In genomic region chr16:9503251-9503986, GRCh38 we compare ENCODE assay signal across 31 cellular contexts.
"Had no signal": no experiment of that assay in that cellular context is flagged by ENCODE, and none has a peak within 500 bp of the region (broad histone marks: within the 10 kb centered on the region; RNA-seq: fewer than 3 reads in every experiment).

No MANE protein-coding gene starts in this region.

- H3K4me1 Mint-ChIP-seq: activated CD4-positive, alpha-beta T cell treated with anti-CD3 and anti-CD28 coated beads, Interleukin-2, amount 10 ng/mL, durations not matched to agents 24 days and 14 days; activated naive CD8-positive, alpha-beta T cell treated with anti-CD3 and anti-CD28 coated beads for 36 hours; naive thymus-derived CD8-positive, alpha-beta T cell had no signal

- H3K4me1 ChIP-seq: adrenal gland, upper lobe of right lung had no signal

- H3K27me3 Mint-ChIP-seq: activated CD4-positive, alpha-beta memory T cell treated with anti-CD3 and anti-CD28 coated beads for 36 hours; activated CD4-positive, alpha-beta T cell treated with anti-CD3 and anti-CD28 coated beads, Interleukin-2, amount 10 ng/mL, durations not matched to agents 24 days and 14 days; stimulated activated naive CD8-positive, alpha-beta T cell treated with anti-CD3 and anti-CD28 coated beads, Interleukin-15, Interleukin-2, amounts not matched to agents 100 ng/mL and 50 ng/mL, for 24 hours had no signal

- H3K4me3 Mint-ChIP-seq: activated CD4-positive, alpha-beta memory T cell treated with anti-CD3 and anti-CD28 coated beads for 36 hours; activated CD4-positive, alpha-beta T cell treated with anti-CD3 and anti-CD28 coated beads, Interleukin-2, amount 10 ng/mL, durations not matched to agents 24 days and 14 days; activated naive CD4-positive, alpha-beta T cell treated with anti-CD3 and anti-CD28 coated beads for 36 hours; activated naive CD8-positive, alpha-beta T cell treated with anti-CD3 and anti-CD28 coated beads for 36 hours; activated T-helper 1 cell treated with anti-CD3 and anti-CD28 coated beads, Interleukin-12 subunit alpha, Interleukin-12 subunit beta, Interleukin-2, Interleukin-4 antibody, amounts not matched to agents 30 ng/mL and 10 ng/mL and 1 ng/mL, durations not matched to agents 14 hours and 24 hours and 36 hours; brain; naive thymus-derived CD8-positive, alpha-beta T cell; stimulated activated naive CD8-positive, alpha-beta T cell treated with anti-CD3 and anti-CD28 coated beads, Interleukin-15, Interleukin-2, amounts not matched to agents 100 ng/mL and 50 ng/mL, for 24 hours; T-helper 1 cell treated with Interleukin-12 subunit alpha and Interleukin-12 subunit beta and Interleukin-4 antibody, amounts not matched to agents 30 μg/mL and 1 μg/mL, for 36 hours had no signal

- H3K27ac Mint-ChIP-seq: activated CD4-positive, alpha-beta memory T cell treated with anti-CD3 and anti-CD28 coated beads for 36 hours; activated CD4-positive, alpha-beta T cell treated with anti-CD3 and anti-CD28 coated beads, Interleukin-2, amount 10 ng/mL, durations not matched to agents 24 days and 14 days; activated naive CD4-positive, alpha-beta T cell treated with anti-CD3 and anti-CD28 coated beads for 36 hours; activated naive CD8-positive, alpha-beta T cell treated with anti-CD3 and anti-CD28 coated beads for 36 hours; activated T-helper 1 cell treated with anti-CD3 and anti-CD28 coated beads, Interleukin-12 subunit alpha, Interleukin-12 subunit beta, Interleukin-2, Interleukin-4 antibody, amounts not matched to agents 30 ng/mL and 10 ng/mL and 1 ng/mL, durations not matched to agents 14 hours and 24 hours and 36 hours; naive thymus-derived CD8-positive, alpha-beta T cell; stimulated activated naive CD8-positive, alpha-beta T cell treated with anti-CD3 and anti-CD28 coated beads, Interleukin-15, Interleukin-2, amounts not matched to agents 100 ng/mL and 50 ng/mL, for 24 hours; T-helper 1 cell treated with Interleukin-12 subunit alpha and Interleukin-12 subunit beta and Interleukin-4 antibody, amounts not matched to agents 30 μg/mL and 1 μg/mL, for 36 hours had no signal

- H3K27me3 ChIP-seq: adrenal gland, upper lobe of right lung had no signal

- H3K9me3 ChIP-seq: adrenal gland, thoracic aorta, upper lobe of right lung had no signal

- H3K27ac ChIP-seq: adrenal gland, coronary artery, dorsolateral prefrontal cortex, skin epidermis, thoracic aorta, upper lobe of right lung, WERI-Rb-1 had no signal

- FAIRE-seq: frontal cortex, islet of Langerhans, TTC549 had no signal

- H3K36me3 Mint-ChIP-seq: activated CD4-positive, alpha-beta memory T cell treated with anti-CD3 and anti-CD28 coated beads for 36 hours; activated naive CD8-positive, alpha-beta T cell treated with anti-CD3 and anti-CD28 coated beads for 36 hours; brain; naive thymus-derived CD8-positive, alpha-beta T cell had no signal

- H3K36me3 ChIP-seq: adrenal gland, thoracic aorta, upper lobe of right lung, WERI-Rb-1 had no signal

- ATAC-seq: left ventricle myocardium superior; naive thymus-derived CD8-positive, alpha-beta T cell; sciatic nerve; upper lobe of right lung had no signal

- DNase-seq: activated CD4-positive, alpha-beta memory T cell treated with anti-CD3 and anti-CD28 coated beads for 36 hours; activated CD4-positive, alpha-beta T cell treated with anti-CD3 and anti-CD28 coated beads, Interleukin-2, amount 10 ng/mL, durations not matched to agents 24 days and 14 days; activated CD4-positive, CD25-positive, alpha-beta regulatory T cell treated with anti-CD3 and anti-CD28 coated beads, Interleukin-2, amount 50 U/mL, for 72 hours; activated CD8-positive, alpha-beta memory T cell treated with anti-CD3 and anti-CD28 coated beads, Interleukin-2, amount 50 U/mL, for 4 hours; activated effector memory CD4-positive, alpha-beta T cell treated with anti-CD3 and anti-CD28 coated beads, Interleukin-2, amount 50 U/mL, for 16 hours; activated naive CD4-positive, alpha-beta T cell treated with anti-CD3 and anti-CD28 coated beads for 36 hours; activated naive CD8-positive, alpha-beta T cell treated with anti-CD3 and anti-CD28 coated beads for 36 hours; activated T-cell treated with anti-CD3 and anti-CD28 coated beads, Interleukin-2, amount 50 U/mL, for 1 hour; adrenal gland; aorta; dorsolateral prefrontal cortex; effector memory CD4-positive, alpha-beta T cell; left ventricle myocardium superior; midbrain; naive thymus-derived CD8-positive, alpha-beta T cell; stimulated activated CD4-positive, alpha-beta T cell treated with anti-CD3 and anti-CD28 coated beads, Interleukin-12 subunit alpha, Interleukin-12 subunit beta, amount 100 ng/mL, for 4 hours; stimulated activated CD4-positive, alpha-beta T cell treated with anti-CD3 and anti-CD28 coated beads, Interleukin-4, amount 100 ng/mL, for 1 hour; T-helper 9 cell; upper lobe of right lung; WERI-Rb-1 had no signal

- H3K4me3 ChIP-seq: adrenal gland, coronary artery, dorsolateral prefrontal cortex, skin epidermis, thoracic aorta, upper lobe of right lung had no signal
